In genomic region chr9:137642118-137642601, GRCh38 we compare ENCODE assay signal across 19 cellular contexts. TPM values are rescaled to one million over a fixed set of nuclear protein-coding genes. Genes with fewer than 3 reads are reported as not detected.
DNase-seq lines count a peak whose midpoint lies in the region; ATAC-seq, FAIRE-seq and TF ChIP-seq lines count a peak whose summit lies in the region.
"Had no signal": no experiment of that assay in that cellular context is flagged by ENCODE, and none has a peak within 500 bp of the region (broad histone marks: within the 10 kb centered on the region; RNA-seq: fewer than 3 reads in every experiment).

No MANE protein-coding gene starts in this region.

- TF ChIP-seq POLR2A in HepG2 (IDR thresholded peaks at IDR 0.05; ENCODE audit: insufficient read depth in 1 of 2, low read depth in 2 of 2, low read length in 2 of 2): no peak
- TF ChIP-seq POLR2A in right lobe of liver (IDR thresholded peaks at IDR 0.05): no peak
- no peak for TF ChIP-seq POLR2A in adrenal gland (IDR thresholded peaks at IDR 0.05)

- intact Hi-C loops in HepG2 (cut with micrococcal nuclease; ENCODE audit: unreplicated experiment) (no loop called here), right lobe of liver (cut with DNase I) (no loop called here), adrenal gland (cut with DNase I) (no loop called here)

- peaks cover 15% of the 10 kb centered on the region; the same call in 1 of the 2 replicates for H4K20me1 ChIP-seq in HepG2 (ENCODE audit: insufficient read depth, low read length)

- no peak for TF ChIP-seq RAD21 in HepG2 (CRISPR knock-in tag; IDR thresholded peaks at IDR 0.05)

- no peak overlapping the region for H3K9ac ChIP-seq in HepG2 (ENCODE audit: insufficient read depth, low read depth, low read length)
- H3K9ac ChIP-seq in trophoblast cell (ENCODE audit: low read length): no peak overlapping the region

- H4K91ac ChIP-seq in trophoblast cell (ENCODE audit: low read depth, low read length): no peak overlapping the region

- DNase-seq in HepG2 (ENCODE audit: low spot score) (peak; percentile 36), right lobe of liver (no peak), adrenal gland (peak in 5 of 7 donors; percentile 45 to 72 (median 59)), trophoblast cell (no peak), globus pallidus (ENCODE audit: low spot score) (no peak)
- DNase-seq: DMS79, H7, IMR-90, NCI-H1417 treated with DMSO at 0.1 percent for 48 hours, NCI-H187 treated with DMSO at 0.1 percent for 48 hours, NCI-H2227 treated with DMSO at 0.1 percent for 48 hours, NCI-H510A treated with DMSO at 0.1 percent for 48 hours, NCI-H774, SHP77 treated with DMSO at 0.1 percent for 48 hours had no signal

- WGBS in HepG2 (ENCODE audit: low lambda C conversion rate): 75% methylated on average over 10 of the region's 10 CpGs
- 100% methylated on average over 7 of the region's 10 CpGs for WGBS in right lobe of liver (ENCODE audit: insufficient coverage, low coverage, low lambda C conversion rate, missing lambda C conversion rate)
- 74 to 85% (median 78%) methylated on average over 10 of the region's 10 CpGs for WGBS in adrenal gland, 4 donors
- no CpG with 5 or more reads among the region's 10 CpGs for WGBS in trophoblast cell (ENCODE audit: extremely low coverage, insufficient coverage, insufficient read length)

- no peak overlapping the region for H2BK5ac ChIP-seq in trophoblast cell (ENCODE audit: low read depth, low read length, poor library complexity)

- CTCF ChIA-PET in HepG2 (lab: Yijun Ruan, JAX; ENCODE audit: low intra/inter-chr PET ratio, low total read pairs): no interaction called here

- H4K12ac ChIP-seq in trophoblast cell (ENCODE audit: low read depth, low read length): no peak overlapping the region

- POLR2A ChIA-PET in HepG2 (lab: Yijun Ruan, JAX): no interaction called here

- no peak overlapping the region for H3K18ac ChIP-seq in trophoblast cell (ENCODE audit: low read length)

- H3K4me2 ChIP-seq in HepG2 (ENCODE audit: low read depth, low read length) (no peak overlapping the region), trophoblast cell (ENCODE audit: low read length) (no peak overlapping the region)
- H3K4me2 ChIP-seq: A549 had no signal

- no peak overlapping the region for H3K23ac ChIP-seq in trophoblast cell (ENCODE audit: low read length)

- H3K4me3 ChIP-seq in HepG2 (replicated peaks in 1 of 3; ENCODE audit: insufficient read depth in 1 of 3, low read depth in 2 of 3, low read length in 3 of 3): no peak overlapping the region
- H3K4me3 ChIP-seq in right lobe of liver: no peak overlapping the region
- no peak overlapping the region for H3K4me3 ChIP-seq in adrenal gland
- no peak overlapping the region for H3K4me3 ChIP-seq in trophoblast cell (ENCODE audit: low read depth, low read length)
- H3K4me3 ChIP-seq: A549 had no signal

- H3K4me1 ChIP-seq in HepG2 (ENCODE audit: insufficient read depth, low read length) (peaks cover 18% of the 10 kb centered on the region), right lobe of liver (peaks cover 0 to 12% (median 3%) of the 10 kb centered on the region in 4 donors), adrenal gland (replicated peaks in 1 of 2) (peaks cover 8 to 46% of the 10 kb centered on the region in 2 donors), trophoblast cell (ENCODE audit: control insufficient read depth in 1 of 2, insufficient read depth in 2 of 2, low read length in 2 of 2) (peaks cover 0 to 2% of the 10 kb centered on the region in 2 experiments)
- H3K4me1 ChIP-seq: A549 had no signal

- H3K79me2 ChIP-seq in HepG2 (ENCODE audit: insufficient read depth, low read length): peaks cover 89% of the 10 kb centered on the region
- H3K79me2 ChIP-seq in trophoblast cell (ENCODE audit: control insufficient read depth, insufficient read depth, low read length, poor library complexity): peaks cover 14% of the 10 kb centered on the region

- TF ChIP-seq EP300 in HepG2 (IDR thresholded peaks at IDR 0.05; ENCODE audit: low read depth in 2 of 2, low read length in 2 of 2) (no peak), HepG2 (CRISPR knock-in tag; IDR thresholded peaks at IDR 0.05; ENCODE audit: borderline replicate concordance) (no peak)

- H2AK5ac ChIP-seq in trophoblast cell (ENCODE audit: low read length): no peak overlapping the region

- H2BK12ac ChIP-seq in trophoblast cell (ENCODE audit: low read length): no peak overlapping the region

- no peak overlapping the region for H3K14ac ChIP-seq in trophoblast cell (ENCODE audit: low read length)

- H3K9me3 ChIP-seq in HepG2 (ENCODE audit: low read length) (no peaks in the 10 kb centered on the region), right lobe of liver (no peaks in the 10 kb centered on the region), adrenal gland (replicated peaks in 1 of 3) (no peaks in the 10 kb centered on the region), trophoblast cell (ENCODE audit: insufficient read depth, low read depth, low read length) (peaks cover under 1% of the 10 kb centered on the region)
- H3K9me3 ChIP-seq: A549 had no signal

- BruUV-seq in HepG2 (replicated peaks; lab: Mats Ljungman, UMichigan): no TSS peak

- FAIRE-seq in HepG2 (lab: Jason Lieb, UNC): peak; percentile 4
- FAIRE-seq: A549, GM12892, GM18507 had no signal

- H3K4ac ChIP-seq in trophoblast cell (ENCODE audit: low read depth, low read length): peak overlapping the region; percentile 52

- H3K27me3 ChIP-seq in HepG2 (ENCODE audit: control insufficient read depth in 1 of 2, insufficient read depth in 2 of 2, low read length in 2 of 2): no peaks in the 10 kb centered on the region
- H3K27me3 ChIP-seq in right lobe of liver: no peaks in the 10 kb centered on the region
- H3K27me3 ChIP-seq in adrenal gland: no peaks in the 10 kb centered on the region
- no peaks in the 10 kb centered on the region for H3K27me3 ChIP-seq in trophoblast cell (ENCODE audit: insufficient read depth, low read length)

- no peak for TF ChIP-seq CTCF in HepG2 (CRISPR knock-in tag; IDR thresholded peaks at IDR 0.05)
- TF ChIP-seq CTCF in right lobe of liver (IDR thresholded peaks at IDR 0.05): no peak
- no peak for TF ChIP-seq CTCF in adrenal gland (IDR thresholded peaks at IDR 0.05)

- no peak overlapping the region for H3K27ac ChIP-seq in HepG2 (ENCODE audit: extremely low read length, insufficient read depth, low read length)
- no peak overlapping the region for H3K27ac ChIP-seq in right lobe of liver
- peak overlapping the region in 2 of 5 donors; percentile 8 to 17 for H3K27ac ChIP-seq in adrenal gland
- H3K27ac ChIP-seq in trophoblast cell (ENCODE audit: low read depth, low read length): no peak overlapping the region
- H3K27ac ChIP-seq: A549 had no signal

- H2BK120ac ChIP-seq in trophoblast cell (ENCODE audit: insufficient read depth, low read length, poor library complexity): no peak overlapping the region

- H4K8ac ChIP-seq in trophoblast cell (ENCODE audit: low read depth, low read length): no peak overlapping the region

- H3K79me1 ChIP-seq in trophoblast cell (ENCODE audit: low read length): no peaks in the 10 kb centered on the region

- H2AFZ ChIP-seq in HepG2 (ENCODE audit: low read length) (no peak overlapping the region), trophoblast cell (ENCODE audit: insufficient read depth, low read length, poor library complexity) (no peak overlapping the region)

- ATAC-seq in HepG2: peak; percentile 65
- ATAC-seq in right lobe of liver: no peak
- no peak for ATAC-seq in GM19324 (IDR thresholded peaks at IDR 0.05; ENCODE audit: low FRiP score, unreplicated experiment)
- no peak for ATAC-seq in GM18909 (IDR thresholded peaks at IDR 0.05; ENCODE audit: poor library complexity, unreplicated experiment)
- ATAC-seq: A549 had no signal

- in situ Hi-C loops in HepG2 (cut with HindIII; ENCODE audit: extremely low pct_ligation_motif_present, low pct_unique_long_range_greater_than_20kb): no loop called here

- H3K36me3 ChIP-seq in HepG2 (replicated peaks in 1 of 2; ENCODE audit: control insufficient read depth in 1 of 2, insufficient read depth in 2 of 2, low read length in 2 of 2) (peaks cover 0 to 14% of the 10 kb centered on the region in 2 experiments; a peak in 3 of 5 replicates), right lobe of liver (peaks cover 0 to 3% (median 0%) of the 10 kb centered on the region in 4 donors), adrenal gland (replicated peaks in 1 of 2) (no peaks in the 10 kb centered on the region), trophoblast cell (ENCODE audit: control insufficient read depth in 1 of 2, insufficient read depth in 2 of 2, low read length in 2 of 2) (peaks cover 7 to 9% of the 10 kb centered on the region in 2 experiments)

RNA-seq across cellular contexts. Expression of gene EHMT1, which starts 23.4 kb away (rescaled TPM):
- total RNA-seq in HepG2 (2016; rRNA removed; fragmentation: Illumina TruSeq; extraction: Trizol): 19.2 and 23.0 TPM in 2 replicates
- total RNA-seq in HepG2 (2016; cell fraction: cytosol; rRNA removed; fragmentation: Illumina TruSeq; extraction: Trizol; ENCODE audit: low read depth): 32.6 and 34.0 TPM in 2 replicates
- 15.2 and 25.2 TPM in 2 replicates for total RNA-seq in HepG2 (2016; cell fraction: insoluble cytoplasmic fraction; rRNA removed; fragmentation: Illumina TruSeq; extraction: Trizol)
- 17.9 and 21.2 TPM in 2 replicates for total RNA-seq in HepG2 (2016; cell fraction: membrane; rRNA removed; fragmentation: Illumina TruSeq; extraction: Trizol)
- 21.3 and 28.8 TPM in 2 replicates for total RNA-seq in HepG2 (2016; cell fraction: nucleus; rRNA removed; fragmentation: Illumina TruSeq; extraction: Trizol)
- polyA plus RNA-seq in HepG2 (2011; rRNA removed): 27.1 and 32.7 TPM in 2 replicates
- 15.3 and 21.9 TPM in 2 replicates for polyA plus RNA-seq in HepG2 (2011; cell fraction: cytosol; rRNA removed)
- 115 and 134 TPM in 2 replicates for polyA plus RNA-seq in HepG2 (2011; cell fraction: nucleus; rRNA removed)
- 23.7 and 24.3 TPM in 2 replicates for polyA plus RNA-seq in HepG2 (2012)
- 2.4 TPM in 2 replicates for polyA plus RNA-seq in HepG2 (2016; cell fraction: cytosol; fragmentation: Illumina TruSeq; extraction: Trizol; ENCODE audit: low read depth)
- 15.9 and 22.8 TPM in 2 replicates for polyA plus RNA-seq in HepG2 (2016; cell fraction: insoluble cytoplasmic fraction; fragmentation: Illumina TruSeq; extraction: Trizol; ENCODE audit: low read depth)
- 6.3 and 6.9 TPM in 2 replicates for polyA plus RNA-seq in HepG2 (2016; cell fraction: membrane; fragmentation: Illumina TruSeq; extraction: Trizol; ENCODE audit: low read depth)
- polyA plus RNA-seq in HepG2 (2016; cell fraction: nucleus; fragmentation: Illumina TruSeq; extraction: Trizol; ENCODE audit: insufficient read depth, low read depth): 70.5 and 71.6 TPM in 2 replicates
- polyA minus RNA-seq in HepG2 (2011; rRNA and poly(A)+ RNA removed; ENCODE audit: low replicate concordance): 74.8 and 208 TPM in 2 replicates
- polyA minus RNA-seq in HepG2 (2011; cell fraction: cytosol; rRNA and poly(A)+ RNA removed): 20.1 and 23.4 TPM in 2 replicates
- 41.9 and 46.2 TPM in 2 replicates for polyA minus RNA-seq in HepG2 (2011; cell fraction: nucleus; rRNA and poly(A)+ RNA removed)
- total RNA-seq in right lobe of liver: 10 to 100 TPM; 26.8 to 51.9 (median 36.7) TPM
- total RNA-seq in adrenal gland: 100 to 1,000 TPM in 2 of 8 donors, 10 to 100 TPM in 6; 46.1 to 171 (median 73.8) TPM
- 100 to 1,000 TPM in 1 of 3 donors, 10 to 100 TPM in 2; 42.0 to 107 (median 75.2) TPM for polyA plus RNA-seq in adrenal gland
- 39.4 and 40.8 TPM in 2 replicates for polyA plus RNA-seq in trophoblast cell (2013)

RNA-seq across cellular contexts. Expression of gene ARRDC1, which starts 36.7 kb away (rescaled TPM):
- total RNA-seq in HepG2 (2016; rRNA removed; fragmentation: Illumina TruSeq; extraction: Trizol): 13.4 and 21.7 TPM in 2 replicates
- total RNA-seq in HepG2 (2016; cell fraction: cytosol; rRNA removed; fragmentation: Illumina TruSeq; extraction: Trizol; ENCODE audit: low read depth): 8.4 and 10.0 TPM in 2 replicates
- total RNA-seq in HepG2 (2016; cell fraction: insoluble cytoplasmic fraction; rRNA removed; fragmentation: Illumina TruSeq; extraction: Trizol): 12.6 and 23.4 TPM in 2 replicates
- total RNA-seq in HepG2 (2016; cell fraction: membrane; rRNA removed; fragmentation: Illumina TruSeq; extraction: Trizol): 8.5 and 10.9 TPM in 2 replicates
- total RNA-seq in HepG2 (2016; cell fraction: nucleus; rRNA removed; fragmentation: Illumina TruSeq; extraction: Trizol): 14.0 and 15.0 TPM in 2 replicates
- polyA plus RNA-seq in HepG2 (2011; rRNA removed): 44.4 and 50.9 TPM in 2 replicates
- polyA plus RNA-seq in HepG2 (2011; cell fraction: cytosol; rRNA removed): 23.8 and 38.3 TPM in 2 replicates
- 240 and 305 TPM in 2 replicates for polyA plus RNA-seq in HepG2 (2011; cell fraction: nucleus; rRNA removed)
- 16.2 and 19.0 TPM in 2 replicates for polyA plus RNA-seq in HepG2 (2012)
- 5.5 and 7.1 TPM in 2 replicates for polyA plus RNA-seq in HepG2 (2016; cell fraction: cytosol; fragmentation: Illumina TruSeq; extraction: Trizol; ENCODE audit: low read depth)
- 13.7 and 16.1 TPM in 2 replicates for polyA plus RNA-seq in HepG2 (2016; cell fraction: insoluble cytoplasmic fraction; fragmentation: Illumina TruSeq; extraction: Trizol; ENCODE audit: low read depth)
- polyA plus RNA-seq in HepG2 (2016; cell fraction: membrane; fragmentation: Illumina TruSeq; extraction: Trizol; ENCODE audit: low read depth): 6.1 and 7.5 TPM in 2 replicates
- polyA plus RNA-seq in HepG2 (2016; cell fraction: nucleus; fragmentation: Illumina TruSeq; extraction: Trizol; ENCODE audit: insufficient read depth, low read depth): 53.7 and 57.4 TPM in 2 replicates
- 48.5 and 187 TPM in 2 replicates for polyA minus RNA-seq in HepG2 (2011; rRNA and poly(A)+ RNA removed; ENCODE audit: low replicate concordance)
- 10.7 and 12.0 TPM in 2 replicates for polyA minus RNA-seq in HepG2 (2011; cell fraction: cytosol; rRNA and poly(A)+ RNA removed)
- polyA minus RNA-seq in HepG2 (2011; cell fraction: nucleus; rRNA and poly(A)+ RNA removed): 32.6 and 32.9 TPM in 2 replicates
- total RNA-seq in right lobe of liver: 10 to 100 TPM; 19.1 to 45.0 (median 25.2) TPM
- total RNA-seq in adrenal gland: 10 to 100 TPM; 19.5 to 59.4 (median 35.7) TPM
- polyA plus RNA-seq in adrenal gland: 100 to 1,000 TPM in 2 of 3 donors, 10 to 100 TPM in 1; 14.1 to 194 (median 125) TPM
- polyA plus RNA-seq in trophoblast cell (2013): 39.9 and 42.1 TPM in 2 replicates

RNA-seq across cellular contexts. Expression of gene ZMYND19, which starts 51.8 kb away (rescaled TPM):
- 29.6 and 38.7 TPM in 2 replicates for total RNA-seq in HepG2 (2016; rRNA removed; fragmentation: Illumina TruSeq; extraction: Trizol)
- 103 and 108 TPM in 2 replicates for total RNA-seq in HepG2 (2016; cell fraction: cytosol; rRNA removed; fragmentation: Illumina TruSeq; extraction: Trizol; ENCODE audit: low read depth)
- total RNA-seq in HepG2 (2016; cell fraction: insoluble cytoplasmic fraction; rRNA removed; fragmentation: Illumina TruSeq; extraction: Trizol): 26.0 and 40.1 TPM in 2 replicates
- 93.6 and 97.4 TPM in 2 replicates for total RNA-seq in HepG2 (2016; cell fraction: membrane; rRNA removed; fragmentation: Illumina TruSeq; extraction: Trizol)
- 26.3 and 30.8 TPM in 2 replicates for total RNA-seq in HepG2 (2016; cell fraction: nucleus; rRNA removed; fragmentation: Illumina TruSeq; extraction: Trizol)
- polyA plus RNA-seq in HepG2 (2011; rRNA removed): 21.3 and 21.8 TPM in 2 replicates
- polyA plus RNA-seq in HepG2 (2011; cell fraction: cytosol; rRNA removed): 19.1 and 23.2 TPM in 2 replicates
- 46.9 and 49.7 TPM in 2 replicates for polyA plus RNA-seq in HepG2 (2011; cell fraction: nucleus; rRNA removed)
- 16.9 and 18.6 TPM in 2 replicates for polyA plus RNA-seq in HepG2 (2012)
- 80.6 TPM in 2 replicates for polyA plus RNA-seq in HepG2 (2016; cell fraction: cytosol; fragmentation: Illumina TruSeq; extraction: Trizol; ENCODE audit: low read depth)
- polyA plus RNA-seq in HepG2 (2016; cell fraction: insoluble cytoplasmic fraction; fragmentation: Illumina TruSeq; extraction: Trizol; ENCODE audit: low read depth): 32.1 and 34.5 TPM in 2 replicates
- polyA plus RNA-seq in HepG2 (2016; cell fraction: membrane; fragmentation: Illumina TruSeq; extraction: Trizol; ENCODE audit: low read depth): 89.7 and 93.0 TPM in 2 replicates
- 60.9 and 67.4 TPM in 2 replicates for polyA plus RNA-seq in HepG2 (2016; cell fraction: nucleus; fragmentation: Illumina TruSeq; extraction: Trizol; ENCODE audit: insufficient read depth, low read depth)
- polyA minus RNA-seq in HepG2 (2011; rRNA and poly(A)+ RNA removed; ENCODE audit: low replicate concordance): 9.8 and 59.1 TPM in 2 replicates
- polyA minus RNA-seq in HepG2 (2011; cell fraction: cytosol; rRNA and poly(A)+ RNA removed): 6.4 and 6.5 TPM in 2 replicates
- 13.0 and 13.1 TPM in 2 replicates for polyA minus RNA-seq in HepG2 (2011; cell fraction: nucleus; rRNA and poly(A)+ RNA removed)
- total RNA-seq in right lobe of liver: 10 to 100 TPM in 2 of 6 experiments, 1 to 10 TPM in 4; 8.4 to 11.7 (median 9.0) TPM
- 10 to 100 TPM in 7 of 8 donors, 1 to 10 TPM in 1; 5.2 to 26.2 (median 15.1) TPM for total RNA-seq in adrenal gland
- polyA plus RNA-seq in adrenal gland: 10 to 100 TPM in 2 of 3 donors, 1 to 10 TPM in 1; 7.9 to 33.5 (median 33.2) TPM
- 17.6 and 18.7 TPM in 2 replicates for polyA plus RNA-seq in trophoblast cell (2013)

Comparison
In these comparisons a context has a peak if more than half of its experiments do, and no peak if none do; other contexts are left out.
1. DNase-seq: peak in HepG2 (single experiment) and adrenal gland (5 of 7); none in right lobe of liver (0 of 3), trophoblast cell (0 of 2) and globus pallidus (single experiment).